ENCODE assay signal across 8 cellular contexts in genomic region chr1:246930830-246931548, GRCh38. TPM values are rescaled to one million over a fixed set of nuclear protein-coding genes. Genes with fewer than 3 reads are reported as not detected.
A peak's percentile ranks its signal among the peaks of the same experiment; 100 is the strongest.
DNase-seq lines count a peak whose midpoint lies in the region; ATAC-seq, FAIRE-seq and TF ChIP-seq lines count a peak whose summit lies in the region.

No MANE protein-coding gene starts in this region.

- POLR2A ChIA-PET in A673 (lab: Charles Lee; ENCODE audit: low non-redundant PET): no interaction called here

- peaks cover 31% of the 10 kb centered on the region for H3K36me3 ChIP-seq in A673 (ENCODE audit: insufficient read depth, low read length, poor library complexity, severe bottlenecking)
- H3K36me3 ChIP-seq in muscle layer of colon (ENCODE audit: insufficient read depth, low read length): no peaks in the 10 kb centered on the region

- no peaks in the 10 kb centered on the region for H3K27me3 ChIP-seq in A673 (replicated peaks; ENCODE audit: insufficient read depth, low read depth, low read length, poor library complexity)
- H3K27me3 ChIP-seq in muscle layer of colon (ENCODE audit: control insufficient read depth in 1 of 2, insufficient read depth in 2 of 2, low read length in 2 of 2): no peaks in the 10 kb centered on the region

- CTCF ChIA-PET in A673 (lab: Charles Lee): no interaction called here

- no peak for FAIRE-seq in GM12892 (lab: Jason Lieb, UNC)

- peak overlapping the region; percentile 89 for H3K9ac ChIP-seq in muscle layer of colon (ENCODE audit: low read length)

- peak; percentile 22 for ATAC-seq in HG02852 (IDR thresholded peaks at IDR 0.05; ENCODE audit: unreplicated experiment)

- TF ChIP-seq CTCF in A673 (conservative IDR thresholded peaks at IDR 0.05; ENCODE audit: low read depth, low read length): no peak
- no peak for TF ChIP-seq CTCF in epithelial cell of proximal tubule (conservative IDR thresholded peaks at IDR 0.05; ENCODE audit: low read depth, low read length)

- H3K27ac ChIP-seq in A673 (ENCODE audit: low read depth, low read length, poor library complexity, severe bottlenecking) (peak overlapping the region; percentile 93), muscle layer of colon (ENCODE audit: low read depth, low read length) (peak overlapping the region; percentile 94)

- no peak for TF ChIP-seq POLR2A in GM12892 (IDR thresholded peaks at IDR 0.05; ENCODE audit: low read depth, low read length)

- H3K9me3 ChIP-seq in A673 (ENCODE audit: low read depth, low read length, poor library complexity, severe bottlenecking) (peaks cover 10% of the 10 kb centered on the region), muscle layer of colon (ENCODE audit: low read length) (no peaks in the 10 kb centered on the region)

- DNase-seq in A673 (ENCODE audit: low spot score) (peak; percentile 63), GM12892 (ENCODE audit: insufficient read length) (peak; percentile 23), NCI-H226 (peak; percentile 15), activated T-cell treated with anti-CD3 and anti-CD28 coated beads for 4 hours (peak; percentile 4), epithelial cell of proximal tubule (ENCODE audit: low read depth) (no peak)
- peak; percentile 23 to 61 (median 54) for DNase-seq in stimulated activated naive CD4-positive, alpha-beta T cell (lab: John Stamatoyannopoulos, UW)

- no TSS peak for BruUV-seq in A673 (replicated peaks; lab: Mats Ljungman, UMichigan)

- H3K4me1 ChIP-seq in A673 (ENCODE audit: insufficient read depth, low read length, poor library complexity, severe bottlenecking): no peaks in the 10 kb centered on the region
- peaks cover 22% of the 10 kb centered on the region for H3K4me1 ChIP-seq in muscle layer of colon (ENCODE audit: insufficient read depth, low read length)

- H3K4me3 ChIP-seq in A673 (ENCODE audit: low read depth, low read length, poor library complexity, severe bottlenecking) (peak overlapping the region; percentile 78), epithelial cell of proximal tubule (ENCODE audit: low read depth, low read length) (peak overlapping the region; percentile 93), muscle layer of colon (ENCODE audit: low read depth in 1 of 2, low read length in 2 of 2) (peak overlapping the region; percentile 83 to 88)

- intact Hi-C loops in A673 (cut with micrococcal nuclease; ENCODE audit: unreplicated experiment): no loop called here

RNA-seq across cellular contexts. Expression of gene AHCTF1, which starts 0.8 kb away (rescaled TPM):
- 64.1 and 65.8 TPM in 2 replicates for total RNA-seq in A673 (2021)
- 15.3 TPM for polyA plus RNA-seq in GM12892 (2012; ENCODE audit: missing spikeins)
- total RNA-seq in epithelial cell of proximal tubule: 20.0 and 21.3 TPM in 2 replicates
